In the genomic region with DNA sequence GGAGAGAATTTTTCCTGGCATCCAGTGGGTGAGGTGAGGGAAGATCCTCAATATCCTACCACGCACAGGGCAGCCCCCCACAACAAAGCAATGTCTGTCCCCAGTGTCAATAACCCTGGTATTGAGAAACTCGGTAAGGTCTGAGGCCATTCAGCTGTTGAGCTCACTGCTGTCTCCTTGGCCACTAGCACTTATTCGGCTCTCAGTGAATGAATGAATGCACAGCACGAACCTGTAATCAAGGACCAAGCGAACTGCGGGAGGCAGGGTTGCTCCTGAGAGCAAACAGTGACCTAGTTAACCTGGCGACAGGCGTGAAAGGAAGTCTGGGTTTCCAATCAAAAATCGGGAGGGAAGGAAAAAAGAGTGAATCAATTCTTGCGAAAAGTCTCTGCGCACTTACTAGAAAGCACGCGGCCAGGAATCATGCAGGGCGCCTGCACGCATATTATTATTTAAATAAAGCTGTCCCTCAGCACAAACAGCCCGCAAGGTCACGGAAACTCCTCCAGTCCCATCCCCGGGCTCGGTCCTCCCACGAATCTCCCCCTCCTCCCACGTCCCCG, we compare ENCODE assay signal across 1 cellular context.
TF ChIP-seq lines count a peak whose summit lies in the region.

No MANE protein-coding gene starts in this region.

TF ChIP-seq in HepG2, 621 proteins besides CTCF, POLR2A, EP300 and RAD21 (continues in another document):
- TF ChIP-seq ZNF446 (CRISPR knock-in tag; IDR thresholded peaks at IDR 0.05): no peak
- no peak for TF ChIP-seq ZBTB21 (CRISPR knock-in tag; IDR thresholded peaks at IDR 0.05)
- TF ChIP-seq ZNF143 (CRISPR knock-in tag; IDR thresholded peaks at IDR 0.05): no peak
- TF ChIP-seq ZNF274 (CRISPR knock-in tag; IDR thresholded peaks at IDR 0.05): no peak
- TF ChIP-seq KLF11 (CRISPR knock-in tag; IDR thresholded peaks at IDR 0.05): no peak
- no peak; the same call in 1 of the 2 replicates for TF ChIP-seq ZSCAN9 (CRISPR knock-in tag; IDR thresholded peaks at IDR 0.05; ENCODE audit: borderline replicate concordance)
- TF ChIP-seq ZNF713 (CRISPR knock-in tag; IDR thresholded peaks at IDR 0.05): no peak
- TF ChIP-seq, protein P1, sequence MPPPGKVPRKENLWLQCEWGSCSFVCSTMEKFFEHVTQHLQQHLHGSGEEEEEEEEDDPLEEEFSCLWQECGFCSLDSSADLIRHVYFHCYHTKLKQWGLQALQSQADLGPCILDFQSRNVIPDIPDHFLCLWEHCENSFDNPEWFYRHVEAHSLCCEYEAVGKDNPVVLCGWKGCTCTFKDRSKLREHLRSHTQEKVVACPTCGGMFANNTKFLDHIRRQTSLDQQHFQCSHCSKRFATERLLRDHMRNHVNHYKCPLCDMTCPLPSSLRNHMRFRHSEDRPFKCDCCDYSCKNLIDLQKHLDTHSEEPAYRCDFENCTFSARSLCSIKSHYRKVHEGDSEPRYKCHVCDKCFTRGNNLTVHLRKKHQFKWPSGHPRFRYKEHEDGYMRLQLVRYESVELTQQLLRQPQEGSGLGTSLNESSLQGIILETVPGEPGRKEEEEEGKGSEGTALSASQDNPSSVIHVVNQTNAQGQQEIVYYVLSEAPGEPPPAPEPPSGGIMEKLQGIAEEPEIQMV (CRISPR knock-in tag; IDR thresholded peaks at IDR 0.05; ENCODE audit: low read depth): no peak
- TF ChIP-seq NR3C1 (CRISPR knock-in tag; IDR thresholded peaks at IDR 0.05): no peak
- 0 out of 2 replicates have a peak, but pooled peaks have one; percentile 65 for TF ChIP-seq ZSCAN29 (CRISPR knock-in tag; conservative IDR thresholded peaks at IDR 0.05)
- no peak for TF ChIP-seq ZFY (CRISPR knock-in tag; IDR thresholded peaks at IDR 0.05)
- no peak; the same call in 1 of the 2 replicates for TF ChIP-seq SALL1 (CRISPR knock-in tag; IDR thresholded peaks at IDR 0.05)
- TF ChIP-seq, protein P2, sequence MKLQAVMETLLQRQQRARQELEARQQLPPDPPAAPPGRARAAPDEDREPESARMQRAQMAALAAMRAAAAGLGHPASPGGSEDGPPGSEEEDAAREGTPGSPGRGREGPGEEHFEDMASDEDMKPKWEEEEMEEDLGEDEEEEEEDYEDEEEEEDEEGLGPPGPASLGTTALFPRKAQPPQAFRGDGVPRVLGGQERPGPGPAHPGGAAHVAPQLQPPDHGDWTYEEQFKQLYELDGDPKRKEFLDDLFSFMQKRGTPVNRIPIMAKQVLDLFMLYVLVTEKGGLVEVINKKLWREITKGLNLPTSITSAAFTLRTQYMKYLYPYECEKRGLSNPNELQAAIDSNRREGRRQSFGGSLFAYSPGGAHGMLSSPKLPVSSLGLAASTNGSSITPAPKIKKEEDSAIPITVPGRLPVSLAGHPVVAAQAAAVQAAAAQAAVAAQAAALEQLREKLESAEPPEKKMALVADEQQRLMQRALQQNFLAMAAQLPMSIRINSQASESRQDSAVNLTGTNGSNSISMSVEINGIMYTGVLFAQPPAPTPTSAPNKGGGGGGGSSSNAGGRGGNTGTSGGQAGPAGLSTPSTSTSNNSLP (IDR thresholded peaks at IDR 0.05; ENCODE audit: low read depth, low read length): peak; percentile 19; the same call in 1 of the 2 replicates
- TF ChIP-seq FOSL2 (CRISPR knock-in tag; IDR thresholded peaks at IDR 0.05): peak; percentile 13; the same call in 1 of the 2 replicates
- TF ChIP-seq ZNF263 (CRISPR knock-in tag; IDR thresholded peaks at IDR 0.05): peak; percentile 100
- no peak for TF ChIP-seq PHF21A (CRISPR knock-in tag; IDR thresholded peaks at IDR 0.05)
- TF ChIP-seq KDM6A (CRISPR knock-in tag; IDR thresholded peaks at IDR 0.05; ENCODE audit: low read depth): no peak
- TF ChIP-seq FOXA3 (CRISPR knock-in tag; IDR thresholded peaks at IDR 0.05): peak; percentile 81
- TF ChIP-seq ZNF768 (CRISPR knock-in tag; IDR thresholded peaks at IDR 0.05): no peak
- TF ChIP-seq AKAP8 (CRISPR knock-in tag; IDR thresholded peaks at IDR 0.05): no peak
- no peak for TF ChIP-seq SOX13 (IDR thresholded peaks at IDR 0.05)
- TF ChIP-seq SOX13 (CRISPR knock-in tag; conservative IDR thresholded peaks at IDR 0.05 in 1 of 2, IDR thresholded peaks at IDR 0.05 in 1 of 2): peak in 1 of 2 experiments; percentile 33; a peak in 1 of 4 replicates
- 0 out of 2 replicates have a peak, but pooled peaks have one; percentile 26 for TF ChIP-seq BRD4 (CRISPR knock-in tag; IDR thresholded peaks at IDR 0.05)
- TF ChIP-seq, protein P3, sequence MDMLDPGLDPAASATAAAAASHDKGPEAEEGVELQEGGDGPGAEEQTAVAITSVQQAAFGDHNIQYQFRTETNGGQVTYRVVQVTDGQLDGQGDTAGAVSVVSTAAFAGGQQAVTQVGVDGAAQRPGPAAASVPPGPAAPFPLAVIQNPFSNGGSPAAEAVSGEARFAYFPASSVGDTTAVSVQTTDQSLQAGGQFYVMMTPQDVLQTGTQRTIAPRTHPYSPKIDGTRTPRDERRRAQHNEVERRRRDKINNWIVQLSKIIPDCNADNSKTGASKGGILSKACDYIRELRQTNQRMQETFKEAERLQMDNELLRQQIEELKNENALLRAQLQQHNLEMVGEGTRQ (IDR thresholded peaks at IDR 0.05; ENCODE audit: low read depth, low read length): no peak
- TF ChIP-seq, protein P3 (CRISPR knock-in tag; IDR thresholded peaks at IDR 0.05; ENCODE audit: borderline replicate concordance): no peak
- TF ChIP-seq KLF16 (CRISPR knock-in tag; IDR thresholded peaks at IDR 0.05): 0 out of 4 replicates have a peak, but pooled peaks of 1 of the 2 experiments have one; percentile 39
- TF ChIP-seq ZBTB42 (CRISPR knock-in tag; IDR thresholded peaks at IDR 0.05): no peak
- no peak for TF ChIP-seq GABPA (IDR thresholded peaks at IDR 0.05; ENCODE audit: low read depth, low read length)
- TF ChIP-seq GABPA (CRISPR knock-in tag; IDR thresholded peaks at IDR 0.05; ENCODE audit: low read depth): no peak
- no peak for TF ChIP-seq NONO (IDR thresholded peaks at IDR 0.05)
- peak; percentile 7; the same call in 1 of the 2 replicates for TF ChIP-seq NONO (CRISPR knock-in tag; conservative IDR thresholded peaks at IDR 0.05)
- TF ChIP-seq, protein P4, sequence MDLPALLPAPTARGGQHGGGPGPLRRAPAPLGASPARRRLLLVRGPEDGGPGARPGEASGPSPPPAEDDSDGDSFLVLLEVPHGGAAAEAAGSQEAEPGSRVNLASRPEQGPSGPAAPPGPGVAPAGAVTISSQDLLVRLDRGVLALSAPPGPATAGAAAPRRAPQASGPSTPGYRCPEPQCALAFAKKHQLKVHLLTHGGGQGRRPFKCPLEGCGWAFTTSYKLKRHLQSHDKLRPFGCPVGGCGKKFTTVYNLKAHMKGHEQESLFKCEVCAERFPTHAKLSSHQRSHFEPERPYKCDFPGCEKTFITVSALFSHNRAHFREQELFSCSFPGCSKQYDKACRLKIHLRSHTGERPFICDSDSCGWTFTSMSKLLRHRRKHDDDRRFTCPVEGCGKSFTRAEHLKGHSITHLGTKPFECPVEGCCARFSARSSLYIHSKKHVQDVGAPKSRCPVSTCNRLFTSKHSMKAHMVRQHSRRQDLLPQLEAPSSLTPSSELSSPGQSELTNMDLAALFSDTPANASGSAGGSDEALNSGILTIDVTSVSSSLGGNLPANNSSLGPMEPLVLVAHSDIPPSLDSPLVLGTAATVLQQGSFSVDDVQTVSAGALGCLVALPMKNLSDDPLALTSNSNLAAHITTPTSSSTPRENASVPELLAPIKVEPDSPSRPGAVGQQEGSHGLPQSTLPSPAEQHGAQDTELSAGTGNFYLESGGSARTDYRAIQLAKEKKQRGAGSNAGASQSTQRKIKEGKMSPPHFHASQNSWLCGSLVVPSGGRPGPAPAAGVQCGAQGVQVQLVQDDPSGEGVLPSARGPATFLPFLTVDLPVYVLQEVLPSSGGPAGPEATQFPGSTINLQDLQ (CRISPR knock-in tag; IDR thresholded peaks at IDR 0.05): peak; percentile 68; the same call in 1 of the 2 replicates
- TF ChIP-seq, protein P5, sequence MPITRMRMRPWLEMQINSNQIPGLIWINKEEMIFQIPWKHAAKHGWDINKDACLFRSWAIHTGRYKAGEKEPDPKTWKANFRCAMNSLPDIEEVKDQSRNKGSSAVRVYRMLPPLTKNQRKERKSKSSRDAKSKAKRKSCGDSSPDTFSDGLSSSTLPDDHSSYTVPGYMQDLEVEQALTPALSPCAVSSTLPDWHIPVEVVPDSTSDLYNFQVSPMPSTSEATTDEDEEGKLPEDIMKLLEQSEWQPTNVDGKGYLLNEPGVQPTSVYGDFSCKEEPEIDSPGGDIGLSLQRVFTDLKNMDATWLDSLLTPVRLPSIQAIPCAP (CRISPR knock-in tag; IDR thresholded peaks at IDR 0.05; ENCODE audit: low read depth): no peak
- no peak for TF ChIP-seq RAD51 (IDR thresholded peaks at IDR 0.05; ENCODE audit: borderline replicate concordance)
- TF ChIP-seq NFATC3 (CRISPR knock-in tag; IDR thresholded peaks at IDR 0.05): 0 out of 2 replicates have a peak, but pooled peaks have one; percentile 9
- TF ChIP-seq ZNF567 (CRISPR knock-in tag; IDR thresholded peaks at IDR 0.05; ENCODE audit: borderline replicate concordance): no peak
- TF ChIP-seq, protein P6, sequence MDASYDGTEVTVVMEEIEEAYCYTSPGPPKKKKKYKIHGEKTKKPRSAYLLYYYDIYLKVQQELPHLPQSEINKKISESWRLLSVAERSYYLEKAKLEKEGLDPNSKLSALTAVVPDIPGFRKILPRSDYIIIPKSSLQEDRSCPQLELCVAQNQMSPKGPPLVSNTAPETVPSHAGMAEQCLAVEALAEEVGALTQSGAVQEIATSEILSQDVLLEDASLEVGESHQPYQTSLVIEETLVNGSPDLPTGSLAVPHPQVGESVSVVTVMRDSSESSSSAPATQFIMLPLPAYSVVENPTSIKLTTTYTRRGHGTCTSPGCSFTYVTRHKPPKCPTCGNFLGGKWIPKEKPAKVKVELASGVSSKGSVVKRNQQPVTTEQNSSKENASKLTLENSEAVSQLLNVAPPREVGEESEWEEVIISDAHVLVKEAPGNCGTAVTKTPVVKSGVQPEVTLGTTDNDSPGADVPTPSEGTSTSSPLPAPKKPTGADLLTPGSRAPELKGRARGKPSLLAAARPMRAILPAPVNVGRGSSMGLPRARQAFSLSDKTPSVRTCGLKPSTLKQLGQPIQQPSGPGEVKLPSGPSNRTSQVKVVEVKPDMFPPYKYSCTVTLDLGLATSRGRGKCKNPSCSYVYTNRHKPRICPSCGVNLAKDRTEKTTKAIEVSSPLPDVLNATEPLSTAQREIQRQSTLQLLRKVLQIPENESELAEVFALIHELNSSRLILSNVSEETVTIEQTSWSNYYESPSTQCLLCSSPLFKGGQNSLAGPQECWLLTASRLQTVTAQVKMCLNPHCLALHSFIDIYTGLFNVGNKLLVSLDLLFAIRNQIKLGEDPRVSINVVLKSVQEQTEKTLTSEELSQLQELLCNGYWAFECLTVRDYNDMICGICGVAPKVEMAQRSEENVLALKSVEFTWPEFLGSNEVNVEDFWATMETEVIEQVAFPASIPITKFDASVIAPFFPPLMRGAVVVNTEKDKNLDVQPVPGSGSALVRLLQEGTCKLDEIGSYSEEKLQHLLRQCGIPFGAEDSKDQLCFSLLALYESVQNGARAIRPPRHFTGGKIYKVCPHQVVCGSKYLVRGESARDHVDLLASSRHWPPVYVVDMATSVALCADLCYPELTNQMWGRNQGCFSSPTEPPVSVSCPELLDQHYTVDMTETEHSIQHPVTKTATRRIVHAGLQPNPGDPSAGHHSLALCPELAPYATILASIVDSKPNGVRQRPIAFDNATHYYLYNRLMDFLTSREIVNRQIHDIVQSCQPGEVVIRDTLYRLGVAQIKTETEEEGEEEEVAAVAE (CRISPR knock-in tag; IDR thresholded peaks at IDR 0.05; ENCODE audit: borderline replicate concordance): 0 out of 2 replicates have a peak, but pooled peaks have one; percentile 57
- no peak for TF ChIP-seq ZNF619 (CRISPR knock-in tag; IDR thresholded peaks at IDR 0.05)
- TF ChIP-seq JARID2 (CRISPR knock-in tag; IDR thresholded peaks at IDR 0.05; ENCODE audit: insufficient replicate concordance): no peak
- no peak for TF ChIP-seq TOPORS (CRISPR knock-in tag; IDR thresholded peaks at IDR 0.05)
- no peak for TF ChIP-seq MED8 (CRISPR knock-in tag; IDR thresholded peaks at IDR 0.05; ENCODE audit: insufficient replicate concordance)
- TF ChIP-seq HDAC1 (CRISPR knock-in tag; IDR thresholded peaks at IDR 0.05): peak; percentile 29; the same call in 1 of the 2 replicates
- TF ChIP-seq, protein P7, sequence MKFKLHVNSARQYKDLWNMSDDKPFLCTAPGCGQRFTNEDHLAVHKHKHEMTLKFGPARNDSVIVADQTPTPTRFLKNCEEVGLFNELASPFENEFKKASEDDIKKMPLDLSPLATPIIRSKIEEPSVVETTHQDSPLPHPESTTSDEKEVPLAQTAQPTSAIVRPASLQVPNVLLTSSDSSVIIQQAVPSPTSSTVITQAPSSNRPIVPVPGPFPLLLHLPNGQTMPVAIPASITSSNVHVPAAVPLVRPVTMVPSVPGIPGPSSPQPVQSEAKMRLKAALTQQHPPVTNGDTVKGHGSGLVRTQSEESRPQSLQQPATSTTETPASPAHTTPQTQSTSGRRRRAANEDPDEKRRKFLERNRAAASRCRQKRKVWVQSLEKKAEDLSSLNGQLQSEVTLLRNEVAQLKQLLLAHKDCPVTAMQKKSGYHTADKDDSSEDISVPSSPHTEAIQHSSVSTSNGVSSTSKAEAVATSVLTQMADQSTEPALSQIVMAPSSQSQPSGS (CRISPR knock-in tag; IDR thresholded peaks at IDR 0.05): 0 out of 2 replicates have a peak, but pooled peaks have one; percentile 23
- TF ChIP-seq ZMYM3 (CRISPR knock-in tag; IDR thresholded peaks at IDR 0.05): peak; percentile 21; the same call in 1 of the 2 replicates
- no peak for TF ChIP-seq ZNF232 (CRISPR knock-in tag; IDR thresholded peaks at IDR 0.05; ENCODE audit: borderline replicate concordance)
- no peak for TF ChIP-seq IRX3 (CRISPR knock-in tag; IDR thresholded peaks at IDR 0.05; ENCODE audit: borderline replicate concordance, low read depth)
- TF ChIP-seq, protein P8, sequence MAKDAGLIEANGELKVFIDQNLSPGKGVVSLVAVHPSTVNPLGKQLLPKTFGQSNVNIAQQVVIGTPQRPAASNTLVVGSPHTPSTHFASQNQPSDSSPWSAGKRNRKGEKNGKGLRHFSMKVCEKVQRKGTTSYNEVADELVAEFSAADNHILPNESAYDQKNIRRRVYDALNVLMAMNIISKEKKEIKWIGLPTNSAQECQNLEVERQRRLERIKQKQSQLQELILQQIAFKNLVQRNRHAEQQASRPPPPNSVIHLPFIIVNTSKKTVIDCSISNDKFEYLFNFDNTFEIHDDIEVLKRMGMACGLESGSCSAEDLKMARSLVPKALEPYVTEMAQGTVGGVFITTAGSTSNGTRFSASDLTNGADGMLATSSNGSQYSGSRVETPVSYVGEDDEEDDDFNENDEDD (CRISPR knock-in tag; IDR thresholded peaks at IDR 0.05; ENCODE audit: borderline replicate concordance): no peak
- TF ChIP-seq, protein P9, sequence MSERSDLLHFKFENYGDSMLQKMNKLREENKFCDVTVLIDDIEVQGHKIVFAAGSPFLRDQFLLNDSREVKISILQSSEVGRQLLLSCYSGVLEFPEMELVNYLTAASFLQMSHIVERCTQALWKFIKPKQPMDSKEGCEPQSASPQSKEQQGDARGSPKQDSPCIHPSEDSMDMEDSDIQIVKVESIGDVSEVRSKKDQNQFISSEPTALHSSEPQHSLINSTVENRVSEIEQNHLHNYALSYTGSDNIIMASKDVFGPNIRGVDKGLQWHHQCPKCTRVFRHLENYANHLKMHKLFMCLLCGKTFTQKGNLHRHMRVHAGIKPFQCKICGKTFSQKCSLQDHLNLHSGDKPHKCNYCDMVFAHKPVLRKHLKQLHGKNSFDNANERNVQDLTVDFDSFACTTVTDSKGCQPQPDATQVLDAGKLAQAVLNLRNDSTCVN (CRISPR knock-in tag; IDR thresholded peaks at IDR 0.05; ENCODE audit: borderline replicate concordance): 0 out of 2 replicates have a peak, but pooled peaks have one; percentile 47
